22 cellular contexts compared by ENCODE assay signal in the genomic region with DNA sequence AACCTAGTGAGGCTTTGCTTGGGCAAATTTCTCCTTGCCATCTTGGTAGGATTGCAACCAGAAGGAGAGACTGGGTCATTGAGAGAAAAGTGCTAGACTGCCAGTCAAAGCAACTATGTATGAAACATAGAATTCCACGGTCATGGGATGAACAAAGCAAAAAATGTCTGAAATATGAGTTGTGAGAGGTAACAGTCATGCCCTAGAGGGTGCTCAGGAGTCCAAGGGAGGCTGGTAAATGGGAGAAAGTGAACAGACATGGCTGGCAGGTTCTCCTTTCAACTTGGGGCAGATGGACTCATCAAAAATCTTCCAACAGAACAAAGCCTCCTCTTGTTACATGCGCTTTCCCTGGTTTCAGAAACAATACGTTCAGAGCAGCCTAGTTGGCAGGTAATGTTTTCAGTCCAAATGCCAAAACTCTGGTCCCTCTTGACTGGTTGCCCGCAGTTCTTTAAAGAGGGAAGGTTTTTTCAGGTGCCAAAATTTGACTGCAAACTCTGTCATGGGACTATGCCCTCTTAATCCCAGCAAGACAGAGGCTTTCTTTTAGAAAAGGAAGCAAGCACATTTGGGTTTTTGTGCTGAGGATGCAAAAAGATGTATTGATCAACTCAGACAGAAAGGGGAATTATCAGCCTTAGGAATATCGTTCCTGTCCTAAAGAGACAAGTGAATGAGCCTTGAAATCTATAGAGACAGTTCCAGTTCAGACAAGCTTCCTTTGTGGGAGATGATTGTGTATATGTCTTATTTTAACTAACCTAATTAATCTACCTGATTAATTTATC.
DNase-seq lines count a peak whose midpoint lies in the region; ATAC-seq, FAIRE-seq and TF ChIP-seq lines count a peak whose summit lies in the region.
"Had no signal": no experiment of that assay in that cellular context is flagged by ENCODE, and none has a peak within 500 bp of the region (broad histone marks: within the 10 kb centered on the region; RNA-seq: fewer than 3 reads in every experiment).

No MANE protein-coding gene starts in this region.

- intact Hi-C loops in breast epithelium (cut with DNase I; ENCODE audit: low total_unique reads) (no loop called here), MCF 10A (cut with micrococcal nuclease) (no loop called here)

- TF ChIP-seq POLR2A in breast epithelium (IDR thresholded peaks at IDR 0.05), result no peak

- H4K20me1 ChIP-seq in smooth muscle cell (ENCODE audit: low read depth), result no peaks in the 10 kb centered on the region

- no TSS peak for BruUV-seq in MCF 10A (replicated peaks; lab: Mats Ljungman, UMichigan)

- H3F3A ChIP-seq in smooth muscle cell (ENCODE audit: low read depth), result no peaks in the 10 kb centered on the region

- no peaks in the 10 kb centered on the region for H3K36me3 Mint-ChIP-seq in MCF 10A (ENCODE audit: insufficient read depth, unreplicated experiment)
- H3K36me3 Mint-ChIP-seq in activated CD8-positive, alpha-beta T cell treated with anti-CD3 and anti-CD28 coated beads, Interleukin-2, amount 10 ng/mL, durations not matched to agents 7 days and 5 days (ENCODE audit: low read depth), result no peaks in the 10 kb centered on the region
- H3K36me3 Mint-ChIP-seq: activated naive CD4-positive, alpha-beta T cell treated with anti-CD3 and anti-CD28 coated beads, Interleukin-2, amount 50 U/mL, for 24 hours had no signal

- POLR2A ChIA-PET in MCF 10A (lab: Yijun Ruan, JAX), result interaction anchor here (0.6 kb wide), 1 partner anchor 76 kb away, joined by 3 read pairs; no protein-coding TSS in a partner anchor
- POLR2A ChIA-PET in activated CD8-positive, alpha-beta T cell treated with anti-CD3 and anti-CD28 coated beads, Interleukin-2, amount 10 ng/mL, durations not matched to agents 7 days and 5 days (lab: Charles Lee), result no interaction called here

- no peaks in the 10 kb centered on the region for H3K9me3 Mint-ChIP-seq in MCF 10A (ENCODE audit: unreplicated experiment)
- no peaks in the 10 kb centered on the region for H3K9me3 Mint-ChIP-seq in activated CD8-positive, alpha-beta T cell treated with anti-CD3 and anti-CD28 coated beads, Interleukin-2, amount 10 ng/mL, durations not matched to agents 7 days and 5 days (ENCODE audit: insufficient read depth)
- H3K9me3 Mint-ChIP-seq: activated CD4-positive, alpha-beta T cell treated with anti-CD3 and anti-CD28 coated beads, Interleukin-2, amount 10 ng/mL, durations not matched to agents 24 days and 14 days; activated naive CD4-positive, alpha-beta T cell treated with anti-CD3 and anti-CD28 coated beads, Interleukin-2, amount 50 U/mL, for 24 hours; H9; nephron had no signal

- H3K27ac Mint-ChIP-seq in MCF 10A (ENCODE audit: low read depth, unreplicated experiment), result no peak overlapping the region
- H3K27ac Mint-ChIP-seq in activated CD8-positive, alpha-beta T cell treated with anti-CD3 and anti-CD28 coated beads, Interleukin-2, amount 10 ng/mL, durations not matched to agents 7 days and 5 days, result no peak overlapping the region
- H3K27ac Mint-ChIP-seq: activated CD4-positive, alpha-beta T cell treated with anti-CD3 and anti-CD28 coated beads, Interleukin-2, amount 10 ng/mL, durations not matched to agents 24 days and 14 days; activated naive CD4-positive, alpha-beta T cell treated with anti-CD3 and anti-CD28 coated beads, Interleukin-2, amount 50 U/mL, for 24 hours had no signal

- H3K27ac ChIP-seq in breast epithelium, result peak overlapping the region; percentile 76 to 81
- H3K27ac ChIP-seq in smooth muscle cell (ENCODE audit: low read depth), result no peak overlapping the region
- H3K27ac ChIP-seq: SK-N-MC, stomach, uterus had no signal

- no peaks in the 10 kb centered on the region for H3K36me3 ChIP-seq in breast epithelium
- H3K36me3 ChIP-seq in smooth muscle cell (ENCODE audit: low read depth), result no peaks in the 10 kb centered on the region
- H3K36me3 ChIP-seq: stomach, uterus had no signal

- H3K9me3 ChIP-seq in breast epithelium (no peaks in the 10 kb centered on the region), smooth muscle cell (replicated peaks; ENCODE audit: low read depth) (no peaks in the 10 kb centered on the region)
- H3K9me3 ChIP-seq: stomach, uterus had no signal

- no peaks in the 10 kb centered on the region for H3K4me1 ChIP-seq in breast epithelium
- H3K4me1 ChIP-seq in smooth muscle cell (ENCODE audit: low read depth), result peaks cover 7% of the 10 kb centered on the region
- H3K4me1 ChIP-seq: stomach, uterus had no signal

- CTCF ChIA-PET in MCF 10A (lab: Yijun Ruan, JAX), result interaction anchor here (0.6 kb wide), 1 partner anchor 79 kb away, joined by 3 read pairs; no protein-coding TSS in a partner anchor
- CTCF ChIA-PET in activated CD8-positive, alpha-beta T cell treated with anti-CD3 and anti-CD28 coated beads, Interleukin-2, amount 10 ng/mL, durations not matched to agents 7 days and 5 days (lab: Charles Lee), result interaction anchor here (0.7 kb wide), 1 partner anchor 16 kb away, joined by 3 read pairs; no protein-coding TSS in a partner anchor

- peak overlapping the region; percentile 72 for H3K4me2 ChIP-seq in smooth muscle cell

- in situ Hi-C loops in astrocyte of the spinal cord (cut with HindIII; ENCODE audit: low sequenced_read_pairs), result no loop called here

- no peaks in the 10 kb centered on the region for H3K27me3 Mint-ChIP-seq in MCF 10A (ENCODE audit: insufficient read depth, unreplicated experiment)
- peaks cover 5% of the 10 kb centered on the region for H3K27me3 Mint-ChIP-seq in activated CD8-positive, alpha-beta T cell treated with anti-CD3 and anti-CD28 coated beads, Interleukin-2, amount 10 ng/mL, durations not matched to agents 7 days and 5 days (ENCODE audit: low read depth)
- H3K27me3 Mint-ChIP-seq: activated CD4-positive, alpha-beta T cell treated with anti-CD3 and anti-CD28 coated beads, Interleukin-2, amount 10 ng/mL, durations not matched to agents 24 days and 14 days had no signal

- H3K79me2 ChIP-seq in smooth muscle cell (ENCODE audit: low read depth), result peaks cover 26% of the 10 kb centered on the region

- H3K4me3 ChIP-seq in breast epithelium, result no peak overlapping the region
- H3K4me3 ChIP-seq in astrocyte of the spinal cord (ENCODE audit: low read depth, low read length), result no peak overlapping the region
- H3K4me3 ChIP-seq in fibroblast of pulmonary artery (replicated peaks; ENCODE audit: low read depth, low read length), result peak overlapping the region; percentile 1
- no peak overlapping the region for H3K4me3 ChIP-seq in smooth muscle cell
- H3K4me3 ChIP-seq: SK-N-MC, stomach, uterus had no signal

- DNase-seq in breast epithelium (ENCODE audit: low spot score in 2 of 2) (peak in 1 of 2 donors; percentile 78), MCF 10A (ENCODE audit: unreplicated experiment) (no peak), astrocyte of the spinal cord (ENCODE audit: low read depth, low spot score) (no peak), fibroblast of pulmonary artery (ENCODE audit: low read depth) (peak; percentile 38), smooth muscle cell (lab: John Stamatoyannopoulos, UW; ENCODE audit: unreplicated experiment) (no peak), NCI-H2081 treated with DMSO at 0.1 percent for 48 hours (lab: John Stamatoyannopoulos, UW) (no peak), HTR-8/SVneo (ENCODE audit: insufficient read length, low spot score) (no peak)
- no peak for DNase-seq in activated CD8-positive, alpha-beta T cell treated with anti-CD3 and anti-CD28 coated beads, Interleukin-2, amount 10 ng/mL, durations not matched to agents 7 days and 5 days
- DNase-seq: activated CD4-positive, alpha-beta T cell treated with anti-CD3 and anti-CD28 coated beads, Interleukin-2, amount 10 ng/mL, durations not matched to agents 24 days and 14 days; central memory CD4-positive, alpha-beta T cell; COR-L47; GF-D8; H9; mesendoderm; NCI-H1694 treated with DMSO at 0.1 percent for 48 hours; NCI-H69; OCI-M1; stomach; uterus had no signal

- no peaks in the 10 kb centered on the region for H3K4me1 Mint-ChIP-seq in MCF 10A (ENCODE audit: insufficient read depth, unreplicated experiment)
- H3K4me1 Mint-ChIP-seq in activated CD8-positive, alpha-beta T cell treated with anti-CD3 and anti-CD28 coated beads, Interleukin-2, amount 10 ng/mL, durations not matched to agents 7 days and 5 days (ENCODE audit: low read depth), result no peaks in the 10 kb centered on the region
- H3K4me1 Mint-ChIP-seq: activated CD4-positive, alpha-beta T cell treated with anti-CD3 and anti-CD28 coated beads, Interleukin-2, amount 10 ng/mL, durations not matched to agents 24 days and 14 days; activated naive CD4-positive, alpha-beta T cell treated with anti-CD3 and anti-CD28 coated beads, Interleukin-2, amount 50 U/mL, for 24 hours had no signal

- no peak overlapping the region for H2AFZ ChIP-seq in smooth muscle cell (ENCODE audit: low read depth)

- ATAC-seq in activated CD8-positive, alpha-beta T cell treated with anti-CD3 and anti-CD28 coated beads, Interleukin-2, amount 10 ng/mL, durations not matched to agents 7 days and 5 days, result no peak

- WGBS in smooth muscle cell (ENCODE audit: low lambda C conversion rate), result 88% methylated on average over 5 of the region's 5 CpGs

- no peak overlapping the region for H3K4me3 Mint-ChIP-seq in MCF 10A (ENCODE audit: unreplicated experiment)
- no peak overlapping the region for H3K4me3 Mint-ChIP-seq in activated CD8-positive, alpha-beta T cell treated with anti-CD3 and anti-CD28 coated beads, Interleukin-2, amount 10 ng/mL, durations not matched to agents 7 days and 5 days
- H3K4me3 Mint-ChIP-seq: activated CD4-positive, alpha-beta T cell treated with anti-CD3 and anti-CD28 coated beads, Interleukin-2, amount 10 ng/mL, durations not matched to agents 24 days and 14 days; activated naive CD4-positive, alpha-beta T cell treated with anti-CD3 and anti-CD28 coated beads, Interleukin-2, amount 50 U/mL, for 24 hours; H9; nephron had no signal

- TF ChIP-seq CTCF in breast epithelium (IDR thresholded peaks at IDR 0.05) (no peak), MCF 10A (IDR thresholded peaks at IDR 0.05; ENCODE audit: unreplicated experiment) (no peak), astrocyte of the spinal cord (IDR thresholded peaks at IDR 0.05; ENCODE audit: low read depth, low read length) (peak; percentile 16), fibroblast of pulmonary artery (IDR thresholded peaks at IDR 0.05; ENCODE audit: low read length, missing control alignments) (peak; percentile 32), smooth muscle cell (IDR thresholded peaks at IDR 0.05; ENCODE audit: borderline replicate concordance, insufficient read depth, poor library complexity, severe bottlenecking) (no peak)

- H3K9ac ChIP-seq in smooth muscle cell (ENCODE audit: low read depth), result no peak overlapping the region

- FAIRE-seq in HTR-8/SVneo (lab: Jason Lieb, UNC), result no peak

- H3K27me3 ChIP-seq in breast epithelium, result no peaks in the 10 kb centered on the region
- H3K27me3 ChIP-seq in smooth muscle cell (ENCODE audit: low read depth), result no peaks in the 10 kb centered on the region
- H3K27me3 ChIP-seq: stomach, uterus had no signal

Comparison
In these comparisons a context has a peak if more than half of its experiments do, and no peak if none do; other contexts are left out.
1. CTCF ChIP-seq: peak in astrocyte of the spinal cord (single experiment) and fibroblast of pulmonary artery (single experiment); none in breast epithelium (0 of 3), MCF 10A (single experiment) and smooth muscle cell (single experiment).